Comparison of ENCODE assay signal across 9 cellular contexts in genomic region chr10:100014129-100014762, GRCh38. TPM values are rescaled to one million over a fixed set of nuclear protein-coding genes. Genes with fewer than 3 reads are reported as not detected.
A peak's percentile ranks its signal among the peaks of the same experiment; 100 is the strongest.
DNase-seq lines count a peak whose midpoint lies in the region; ATAC-seq and TF ChIP-seq lines count a peak whose summit lies in the region.
"Had no signal": no experiment of that assay in that cellular context is flagged by ENCODE, and none has a peak within 500 bp of the region (broad histone marks: within the 10 kb centered on the region; RNA-seq: fewer than 3 reads in every experiment).

No MANE protein-coding gene starts in this region.

- no peak overlapping the region for H3K27ac ChIP-seq in CD8-positive, alpha-beta T cell (ENCODE audit: low read depth, low read length)

- H3K4me3 ChIP-seq in CD8-positive, alpha-beta T cell (ENCODE audit: low read depth, low read length) = no peak overlapping the region

- no peak for TF ChIP-seq CTCF in progenitor cell of endocrine pancreas (IDR thresholded peaks at IDR 0.05; ENCODE audit: unreplicated experiment)
- no peak for TF ChIP-seq CTCF in CD8-positive, alpha-beta T cell (IDR thresholded peaks at IDR 0.05)

- no peaks in the 10 kb centered on the region for H3K27me3 ChIP-seq in CD8-positive, alpha-beta T cell (ENCODE audit: insufficient read depth, low read length)

- no peak for ATAC-seq in stimulated activated naive CD8-positive, alpha-beta T cell treated with anti-CD3 and anti-CD28 coated beads, Interleukin-15, Interleukin-2, amounts not matched to agents 100 U/mL and 50 U/mL, for 24 hours
- peak; percentile 79 for ATAC-seq in HG02852 (IDR thresholded peaks at IDR 0.05; ENCODE audit: unreplicated experiment)
- no peak for ATAC-seq in CD8-positive, alpha-beta T cell

- H3K4me1 ChIP-seq in CD8-positive, alpha-beta T cell (ENCODE audit: insufficient read depth, low read length) = peaks cover 7% of the 10 kb centered on the region

- H3K9me3 ChIP-seq in CD8-positive, alpha-beta T cell (ENCODE audit: low read length) = no peaks in the 10 kb centered on the region

- peaks cover 6% of the 10 kb centered on the region for H3K27me3 Mint-ChIP-seq in stimulated activated naive CD8-positive, alpha-beta T cell treated with anti-CD3 and anti-CD28 coated beads, Interleukin-15, Interleukin-2, amounts not matched to agents 100 ng/mL and 50 ng/mL, for 24 hours
- H3K27me3 Mint-ChIP-seq in progenitor cell of endocrine pancreas = no peaks in the 10 kb centered on the region
- peaks cover 2% of the 10 kb centered on the region for H3K27me3 Mint-ChIP-seq in CD8-positive, alpha-beta T cell (ENCODE audit: low read depth)

- intact Hi-C loops in CD8-positive, alpha-beta T cell (cut with DNase I, micrococcal nuclease) = no loop called here

- CTCF ChIA-PET in CD8-positive, alpha-beta T cell (lab: Charles Lee) = interaction anchor here (0.5 to 10.0 kb wide), 3 partner anchors 25 to 167 kb away, joined by 3 to 124 read pairs (median 4); no protein-coding TSS in a partner anchor

- no peaks in the 10 kb centered on the region for H3K9me3 Mint-ChIP-seq in stimulated activated naive CD8-positive, alpha-beta T cell treated with anti-CD3 and anti-CD28 coated beads, Interleukin-15, Interleukin-2, amounts not matched to agents 100 ng/mL and 50 ng/mL, for 24 hours
- H3K9me3 Mint-ChIP-seq in progenitor cell of endocrine pancreas (ENCODE audit: low read depth) = no peaks in the 10 kb centered on the region
- H3K9me3 Mint-ChIP-seq in CD8-positive, alpha-beta T cell = no peaks in the 10 kb centered on the region

- no peak for DNase-seq in stimulated activated naive CD8-positive, alpha-beta T cell treated with anti-CD3 and anti-CD28 coated beads, Interleukin-15, Interleukin-2, amounts not matched to agents 100 U/mL and 50 U/mL, for 24 hours
- DNase-seq in NCI-H128 (lab: John Stamatoyannopoulos, UW; ENCODE audit: unreplicated experiment) (peak; percentile 32), progenitor cell of endocrine pancreas (ENCODE audit: low spot score, unreplicated experiment) (no peak), T1000 (lab: John Stamatoyannopoulos, UW) (no peak)
- no peak for DNase-seq in activated CD4-positive, alpha-beta T cell treated with anti-CD3 and anti-CD28 coated beads, Interleukin-2, amount 50 U/mL, for 48 hours
- DNase-seq in CD8-positive, alpha-beta T cell = no peak
- DNase-seq: GOT3 had no signal

- no peaks in the 10 kb centered on the region for H3K36me3 Mint-ChIP-seq in stimulated activated naive CD8-positive, alpha-beta T cell treated with anti-CD3 and anti-CD28 coated beads, Interleukin-15, Interleukin-2, amounts not matched to agents 100 ng/mL and 50 ng/mL, for 24 hours (ENCODE audit: low read depth)
- no peaks in the 10 kb centered on the region for H3K36me3 Mint-ChIP-seq in progenitor cell of endocrine pancreas (ENCODE audit: insufficient read depth)
- peaks cover 2% of the 10 kb centered on the region for H3K36me3 Mint-ChIP-seq in CD8-positive, alpha-beta T cell

- H3K4me3 Mint-ChIP-seq in stimulated activated naive CD8-positive, alpha-beta T cell treated with anti-CD3 and anti-CD28 coated beads, Interleukin-15, Interleukin-2, amounts not matched to agents 100 ng/mL and 50 ng/mL, for 24 hours = no peak overlapping the region
- no peak overlapping the region for H3K4me3 Mint-ChIP-seq in progenitor cell of endocrine pancreas (ENCODE audit: low read depth)
- H3K4me3 Mint-ChIP-seq in CD8-positive, alpha-beta T cell = no peak overlapping the region

- POLR2A ChIA-PET in CD8-positive, alpha-beta T cell (lab: Charles Lee) = no interaction called here

- H3K27ac Mint-ChIP-seq in stimulated activated naive CD8-positive, alpha-beta T cell treated with anti-CD3 and anti-CD28 coated beads, Interleukin-15, Interleukin-2, amounts not matched to agents 100 ng/mL and 50 ng/mL, for 24 hours = peak overlapping the region; percentile 4
- no peak overlapping the region for H3K27ac Mint-ChIP-seq in progenitor cell of endocrine pancreas
- H3K27ac Mint-ChIP-seq in CD8-positive, alpha-beta T cell = no peak overlapping the region

- H3K36me3 ChIP-seq in CD8-positive, alpha-beta T cell (ENCODE audit: insufficient read depth, low read length) = no peaks in the 10 kb centered on the region

- peaks cover 27% of the 10 kb centered on the region for H3K4me1 Mint-ChIP-seq in stimulated activated naive CD8-positive, alpha-beta T cell treated with anti-CD3 and anti-CD28 coated beads, Interleukin-15, Interleukin-2, amounts not matched to agents 100 ng/mL and 50 ng/mL, for 24 hours (ENCODE audit: low read depth)
- H3K4me1 Mint-ChIP-seq in progenitor cell of endocrine pancreas (ENCODE audit: low read depth) = peaks cover 14% of the 10 kb centered on the region
- peaks cover 9% of the 10 kb centered on the region for H3K4me1 Mint-ChIP-seq in CD8-positive, alpha-beta T cell (ENCODE audit: low read depth)

RNA-seq across cellular contexts. Expression of gene DNMBP, which starts 4.5 kb away (rescaled TPM):
- total RNA-seq in progenitor cell of endocrine pancreas = 43.8 and 47.5 TPM in 2 replicates
- total RNA-seq in CD8-positive, alpha-beta T cell = 1 to 10 TPM; 4.0 to 4.1 TPM
